ENCODE assay signal across 7 cellular contexts in the genomic region with DNA sequence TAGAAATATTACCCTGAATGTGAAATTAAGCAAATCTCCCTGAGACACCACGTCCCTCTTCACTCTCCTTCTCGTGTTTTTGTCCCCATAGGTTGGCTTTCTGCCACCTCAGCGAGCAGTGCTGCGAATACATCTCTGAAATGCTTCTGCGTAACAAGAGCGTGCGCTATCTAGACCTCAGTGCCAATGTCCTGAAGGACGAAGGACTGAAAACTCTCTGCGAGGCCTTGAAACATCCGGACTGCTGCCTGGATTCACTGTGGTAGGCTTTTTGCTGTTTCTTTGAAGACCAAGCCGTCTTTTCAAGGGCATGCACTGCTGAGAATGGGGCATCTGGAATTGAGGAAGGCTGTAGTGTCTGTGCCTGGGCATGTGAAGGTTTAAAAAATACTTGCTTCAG. TPM values are rescaled to one million over a fixed set of nuclear protein-coding genes. Genes with fewer than 3 reads are reported as not detected.
"Had no signal": no experiment of that assay in that cellular context is flagged by ENCODE, and none has a peak within 500 bp of the region (broad histone marks: within the 10 kb centered on the region; RNA-seq: fewer than 3 reads in every experiment).

No MANE protein-coding gene starts in this region.

- DNase-seq: IMR-90 had no signal

- H3K4me3 Mint-ChIP-seq: IgD-negative memory B cell had no signal

- H3K4me1 Mint-ChIP-seq: IgD-negative memory B cell had no signal

- H3K27ac ChIP-seq: HL-60 had no signal

- H3K27ac Mint-ChIP-seq: IgD-negative memory B cell had no signal

- H3K4me3 ChIP-seq: K562 had no signal

RNA-seq across cellular contexts. Expression of a gene that starts 34.4 kb away (rescaled TPM):
- total RNA-seq: HepG2, HT-29, HT1080, IMR-90 had no signal

RNA-seq across cellular contexts. Expression of a gene that starts 38.9 kb away (rescaled TPM):
- total RNA-seq: IMR-90 had no signal
